Comparison of ENCODE assay signal across 1 cellular context in the genomic region with DNA sequence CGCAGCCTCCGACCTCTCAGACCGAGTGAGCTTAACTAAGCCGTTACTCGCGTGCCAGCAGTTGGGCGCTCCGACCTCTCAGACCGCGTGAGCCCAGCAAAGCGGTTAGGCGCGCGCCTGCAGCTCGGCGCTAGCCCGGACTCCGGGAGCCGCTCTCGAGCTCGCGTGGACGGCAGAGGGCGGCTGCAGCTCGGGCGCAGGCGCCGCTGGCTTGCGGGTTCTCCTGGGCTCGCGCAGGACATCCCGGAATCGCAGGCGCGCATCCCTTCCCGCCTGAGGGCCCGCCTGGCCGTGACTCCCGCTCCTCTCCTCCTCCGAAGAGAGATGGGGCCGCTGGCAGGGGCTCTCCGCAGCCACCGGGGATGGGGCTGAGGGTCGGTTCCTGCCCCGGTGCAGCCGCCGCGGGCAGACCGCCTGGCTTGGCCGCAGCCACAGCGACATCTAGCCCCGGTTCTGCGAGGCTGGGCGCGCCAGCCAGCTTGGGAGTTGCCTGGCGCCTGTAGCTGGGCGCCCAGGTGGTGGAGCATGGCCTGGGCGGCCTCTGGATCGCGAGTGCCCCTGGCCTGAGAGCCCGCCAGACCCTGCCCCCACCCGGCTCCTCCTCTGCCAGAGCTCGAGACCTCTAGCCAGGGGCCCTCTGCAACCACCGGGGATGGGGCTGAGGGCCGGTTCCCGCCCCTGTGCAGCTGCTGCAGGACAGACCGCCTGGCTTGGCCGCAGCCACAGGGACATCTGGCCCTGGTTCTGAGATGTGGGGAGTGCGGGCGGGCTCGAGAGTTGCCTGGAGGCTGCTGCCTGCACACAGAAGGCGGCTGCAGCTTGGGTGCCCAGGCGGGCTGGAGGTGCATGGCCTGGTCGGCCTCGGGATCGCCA.
TF ChIP-seq lines count a peak whose summit lies in the region.

No MANE protein-coding gene starts in this region.

TF ChIP-seq in neural cell, 6 proteins besides CTCF, POLR2A, EP300 and RAD21:
- peak; percentile 15 for TF ChIP-seq MXI1 (conservative IDR thresholded peaks at IDR 0.05; ENCODE audit: poor library complexity, severe bottlenecking)
- TF ChIP-seq SMC3 (conservative IDR thresholded peaks at IDR 0.05; ENCODE audit: poor library complexity), result peak; percentile 21
